1 cellular context compared by ENCODE assay signal in the genomic region with DNA sequence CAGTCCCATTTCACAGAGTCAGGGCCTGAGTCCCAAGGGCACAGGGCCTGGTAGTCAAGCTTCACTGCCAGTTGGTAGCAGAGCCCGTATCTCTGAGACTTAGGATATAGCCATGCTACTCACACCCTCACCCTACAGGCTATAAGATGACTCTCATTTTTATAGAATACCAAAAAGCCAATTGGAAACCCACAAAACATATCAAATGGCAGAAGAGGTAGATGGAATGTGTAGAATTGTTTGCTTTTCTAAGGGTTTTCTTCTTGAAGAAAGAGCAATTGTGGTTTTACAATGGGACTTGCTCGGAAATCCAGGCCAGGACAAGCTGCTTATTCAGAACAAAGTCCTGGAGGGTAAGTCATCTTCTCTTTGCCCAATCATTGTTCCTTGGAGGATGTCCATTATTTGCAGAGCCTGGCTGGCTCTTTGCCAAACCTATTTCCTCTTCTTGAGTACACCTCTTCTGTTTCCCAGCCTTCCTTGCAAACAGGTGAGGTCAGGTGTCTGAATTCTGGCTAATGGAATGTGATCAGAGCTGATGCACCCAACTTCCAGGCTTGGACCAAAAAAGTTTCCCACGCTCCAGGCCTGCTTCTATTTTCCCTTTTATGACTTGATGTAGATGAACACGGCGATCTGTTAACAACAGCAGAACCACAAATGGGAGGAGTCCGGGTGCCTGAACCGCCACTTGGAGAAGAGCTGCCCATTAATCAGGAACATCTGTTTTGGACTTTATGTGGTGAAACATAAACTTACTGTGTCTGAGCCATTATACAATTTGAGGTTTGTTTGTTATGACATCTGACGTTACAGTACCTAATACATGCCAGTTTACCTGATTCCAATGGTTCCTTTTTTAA.
TF ChIP-seq lines count a peak whose summit lies in the region.

No MANE protein-coding gene starts in this region.

TF ChIP-seq in A549, 52 proteins besides CTCF, POLR2A, EP300 and RAD21:
- TF ChIP-seq, protein P1, sequence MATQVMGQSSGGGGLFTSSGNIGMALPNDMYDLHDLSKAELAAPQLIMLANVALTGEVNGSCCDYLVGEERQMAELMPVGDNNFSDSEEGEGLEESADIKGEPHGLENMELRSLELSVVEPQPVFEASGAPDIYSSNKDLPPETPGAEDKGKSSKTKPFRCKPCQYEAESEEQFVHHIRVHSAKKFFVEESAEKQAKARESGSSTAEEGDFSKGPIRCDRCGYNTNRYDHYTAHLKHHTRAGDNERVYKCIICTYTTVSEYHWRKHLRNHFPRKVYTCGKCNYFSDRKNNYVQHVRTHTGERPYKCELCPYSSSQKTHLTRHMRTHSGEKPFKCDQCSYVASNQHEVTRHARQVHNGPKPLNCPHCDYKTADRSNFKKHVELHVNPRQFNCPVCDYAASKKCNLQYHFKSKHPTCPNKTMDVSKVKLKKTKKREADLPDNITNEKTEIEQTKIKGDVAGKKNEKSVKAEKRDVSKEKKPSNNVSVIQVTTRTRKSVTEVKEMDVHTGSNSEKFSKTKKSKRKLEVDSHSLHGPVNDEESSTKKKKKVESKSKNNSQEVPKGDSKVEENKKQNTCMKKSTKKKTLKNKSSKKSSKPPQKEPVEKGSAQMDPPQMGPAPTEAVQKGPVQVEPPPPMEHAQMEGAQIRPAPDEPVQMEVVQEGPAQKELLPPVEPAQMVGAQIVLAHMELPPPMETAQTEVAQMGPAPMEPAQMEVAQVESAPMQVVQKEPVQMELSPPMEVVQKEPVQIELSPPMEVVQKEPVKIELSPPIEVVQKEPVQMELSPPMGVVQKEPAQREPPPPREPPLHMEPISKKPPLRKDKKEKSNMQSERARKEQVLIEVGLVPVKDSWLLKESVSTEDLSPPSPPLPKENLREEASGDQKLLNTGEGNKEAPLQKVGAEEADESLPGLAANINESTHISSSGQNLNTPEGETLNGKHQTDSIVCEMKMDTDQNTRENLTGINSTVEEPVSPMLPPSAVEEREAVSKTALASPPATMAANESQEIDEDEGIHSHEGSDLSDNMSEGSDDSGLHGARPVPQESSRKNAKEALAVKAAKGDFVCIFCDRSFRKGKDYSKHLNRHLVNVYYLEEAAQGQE (IDR thresholded peaks at IDR 0.05): no peak
- TF ChIP-seq POLR2AphosphoS2 (conservative IDR thresholded peaks at IDR 0.05; ENCODE audit: low read length): no peak
- TF ChIP-seq RNF2 (IDR thresholded peaks at IDR 0.05; ENCODE audit: borderline replicate concordance, low read depth): no peak
- no peak for TF ChIP-seq ESRRA (IDR thresholded peaks at IDR 0.05; ENCODE audit: borderline replicate concordance, low read length)
- no peak for TF ChIP-seq MAFK (IDR thresholded peaks at IDR 0.05; ENCODE audit: partially characterized antibody)
- TF ChIP-seq MAZ (IDR thresholded peaks at IDR 0.05; ENCODE audit: borderline replicate concordance, low read depth, low read length): no peak
- no peak for TF ChIP-seq RCOR1 (IDR thresholded peaks at IDR 0.05; ENCODE audit: low read depth, low read length)
- TF ChIP-seq HOXA7 (CRISPR knock-in tag; IDR thresholded peaks at IDR 0.05): no peak
- TF ChIP-seq ELK1 (IDR thresholded peaks at IDR 0.05; ENCODE audit: low read depth, low read length): no peak
- TF ChIP-seq KDM1A (IDR thresholded peaks at IDR 0.05; ENCODE audit: low read depth): no peak
- no peak for TF ChIP-seq NPAS2 (CRISPR knock-in tag; IDR thresholded peaks at IDR 0.05; ENCODE audit: borderline replicate concordance)
- TF ChIP-seq, protein P2, sequence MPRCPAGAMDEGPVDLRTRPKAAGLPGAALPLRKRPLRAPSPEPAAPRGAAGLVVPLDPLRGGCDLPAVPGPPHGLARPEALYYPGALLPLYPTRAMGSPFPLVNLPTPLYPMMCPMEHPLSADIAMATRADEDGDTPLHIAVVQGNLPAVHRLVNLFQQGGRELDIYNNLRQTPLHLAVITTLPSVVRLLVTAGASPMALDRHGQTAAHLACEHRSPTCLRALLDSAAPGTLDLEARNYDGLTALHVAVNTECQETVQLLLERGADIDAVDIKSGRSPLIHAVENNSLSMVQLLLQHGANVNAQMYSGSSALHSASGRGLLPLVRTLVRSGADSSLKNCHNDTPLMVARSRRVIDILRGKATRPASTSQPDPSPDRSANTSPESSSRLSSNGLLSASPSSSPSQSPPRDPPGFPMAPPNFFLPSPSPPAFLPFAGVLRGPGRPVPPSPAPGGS (IDR thresholded peaks at IDR 0.05): no peak
- no peak for TF ChIP-seq FOXS1 (CRISPR knock-in tag; IDR thresholded peaks at IDR 0.05)
- TF ChIP-seq HES2 (IDR thresholded peaks at IDR 0.05): no peak
- no peak for TF ChIP-seq USF2 (IDR thresholded peaks at IDR 0.05)
- TF ChIP-seq FOSL2 (IDR thresholded peaks at IDR 0.05): no peak
- no peak for TF ChIP-seq FOSL2 (CRISPR knock-in tag; IDR thresholded peaks at IDR 0.05)
- TF ChIP-seq MAX (IDR thresholded peaks at IDR 0.05): no peak
- no peak for TF ChIP-seq ZNF302 (CRISPR knock-in tag; IDR thresholded peaks at IDR 0.05)
- no peak for TF ChIP-seq CBX2 (IDR thresholded peaks at IDR 0.05; ENCODE audit: borderline replicate concordance, low read depth)
- no peak for TF ChIP-seq HEYL (CRISPR knock-in tag; IDR thresholded peaks at IDR 0.05)
